9 cellular contexts compared by ENCODE assay signal in the genomic region with DNA sequence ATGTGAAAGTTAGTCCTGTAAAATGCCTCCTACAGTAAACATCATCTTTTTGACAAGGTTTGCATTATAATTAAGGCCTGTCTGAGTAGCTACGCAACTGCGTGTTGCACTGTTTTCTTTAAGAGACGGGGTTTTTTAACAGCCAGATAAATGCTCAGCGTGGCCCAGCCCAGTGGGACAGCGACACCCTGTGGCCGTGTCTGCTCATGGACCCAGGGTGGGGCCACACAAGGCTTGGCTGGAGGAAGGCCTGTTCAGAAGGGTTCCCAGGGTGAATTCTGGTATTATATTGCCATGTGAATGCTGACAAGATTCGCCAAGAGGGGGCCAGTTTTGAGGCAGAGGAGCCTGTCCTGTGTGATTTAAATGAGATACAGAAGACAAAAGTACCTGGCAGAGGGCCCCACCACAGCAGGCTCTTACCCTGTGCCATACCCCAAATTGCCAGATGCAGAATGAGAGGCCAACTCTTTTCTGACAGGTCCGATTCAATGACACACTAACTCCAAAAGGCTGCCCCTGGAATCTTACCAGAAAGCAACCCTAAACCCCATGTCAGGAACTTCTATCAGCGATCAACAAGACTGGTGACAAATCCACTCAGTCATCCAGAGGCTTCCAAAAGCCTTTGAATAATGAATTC.
A peak's percentile ranks its signal among the peaks of the same experiment; 100 is the strongest.
DNase-seq lines count a peak whose midpoint lies in the region; ATAC-seq, FAIRE-seq and TF ChIP-seq lines count a peak whose summit lies in the region.
"Had no signal": no experiment of that assay in that cellular context is flagged by ENCODE, and none has a peak within 500 bp of the region (broad histone marks: within the 10 kb centered on the region; RNA-seq: fewer than 3 reads in every experiment).

No MANE protein-coding gene starts in this region.

- BruUV-seq in HepG2 (replicated peaks; lab: Mats Ljungman, UMichigan): no TSS peak

- TF ChIP-seq POLR2A in GM12891 (IDR thresholded peaks at IDR 0.05; ENCODE audit: low read depth, low read length) (no peak), HepG2 (IDR thresholded peaks at IDR 0.05; ENCODE audit: insufficient read depth in 1 of 2, low read depth in 2 of 2, low read length in 2 of 2) (no peak), stomach (IDR thresholded peaks at IDR 0.05) (no peak)

- FAIRE-seq in GM12891 (lab: Jason Lieb, UNC) (no peak), HepG2 (lab: Jason Lieb, UNC) (peak; percentile 89)

- in situ Hi-C loops in brain microvascular endothelial cell (cut with HindIII; ENCODE audit: low pct_ligation_motif_present, low sequenced_read_pairs) (no loop called here), HepG2 (cut with HindIII; ENCODE audit: extremely low pct_ligation_motif_present, low pct_unique_long_range_greater_than_20kb) (loop anchor here (10.0 to 25.0 kb wide), 2 partner anchors 1321 to 1713 kb away; no protein-coding TSS in a partner anchor)

- no peak overlapping the region for H3K27ac ChIP-seq in 22Rv1
- H3K27ac ChIP-seq in brain microvascular endothelial cell: no peak overlapping the region
- H3K27ac ChIP-seq in HepG2 (ENCODE audit: extremely low read length, insufficient read depth, low read length): no peak overlapping the region
- H3K27ac ChIP-seq in stomach: no peak overlapping the region
- H3K27ac ChIP-seq: epithelial cell of prostate had no signal

- no peaks in the 10 kb centered on the region for H4K20me1 ChIP-seq in HepG2 (ENCODE audit: insufficient read depth, low read length)

- WGBS in HepG2 (ENCODE audit: low lambda C conversion rate): 15% methylated on average over 9 of the region's 9 CpGs
- 30 to 37% (median 34%) methylated on average over 9 of the region's 9 CpGs for WGBS in stomach, 5 donors

- no peak overlapping the region for H3K9ac ChIP-seq in HepG2 (ENCODE audit: insufficient read depth, low read depth, low read length)

- TF ChIP-seq RAD21 in HepG2 (CRISPR knock-in tag; IDR thresholded peaks at IDR 0.05): peak; percentile 84

- H3K36me3 ChIP-seq in brain microvascular endothelial cell (replicated peaks) (no peaks in the 10 kb centered on the region), HepG2 (replicated peaks in 1 of 2; ENCODE audit: control insufficient read depth in 1 of 2, insufficient read depth in 2 of 2, low read length in 2 of 2) (no peaks in the 10 kb centered on the region), stomach (no peaks in the 10 kb centered on the region)

- intact Hi-C loops in HepG2 (cut with micrococcal nuclease; ENCODE audit: unreplicated experiment) (loop anchor here (1.0 to 5.0 kb wide), 4 partner anchors 1312 to 1708 kb away; no protein-coding TSS in a partner anchor), stomach (cut with DNase I; ENCODE audit: low total_unique reads) (no loop called here)

- POLR2A ChIA-PET in HepG2 (lab: Yijun Ruan, JAX): no interaction called here

- H3K4me3 ChIP-seq in brain microvascular endothelial cell (ENCODE audit: low read depth, low read length) (no peak overlapping the region), HepG2 (replicated peaks in 1 of 3; ENCODE audit: insufficient read depth in 1 of 3, low read depth in 2 of 3, low read length in 3 of 3) (no peak overlapping the region), stomach (no peak overlapping the region)

- H3K4me1 ChIP-seq in HepG2 (ENCODE audit: insufficient read depth, low read length): no peaks in the 10 kb centered on the region
- no peaks in the 10 kb centered on the region for H3K4me1 ChIP-seq in stomach

- H3K9me3 ChIP-seq in HepG2 (ENCODE audit: low read length): no peaks in the 10 kb centered on the region
- peaks cover 0 to 5% (median 0%) of the 10 kb centered on the region in 4 donors for H3K9me3 ChIP-seq in stomach

- peak; percentile 33 for DNase-seq in GM12891 (ENCODE audit: insufficient read length, low spot score)
- DNase-seq in RPMI8226: peak; percentile 46
- DNase-seq in brain microvascular endothelial cell: peak; percentile 40
- DNase-seq in HepG2 (ENCODE audit: low spot score): peak; percentile 41
- peak; percentile 60 for DNase-seq in stomach
- no peak for DNase-seq in DMS79 (lab: John Stamatoyannopoulos, UW)

- no peaks in the 10 kb centered on the region for H3K79me2 ChIP-seq in HepG2 (ENCODE audit: insufficient read depth, low read length)

- no peak overlapping the region for H2AFZ ChIP-seq in HepG2 (ENCODE audit: low read length)

- H3K4me2 ChIP-seq in HepG2 (ENCODE audit: low read depth, low read length): no peak overlapping the region

- TF ChIP-seq EP300 in HepG2 (IDR thresholded peaks at IDR 0.05; ENCODE audit: low read depth in 2 of 2, low read length in 2 of 2) (no peak), HepG2 (CRISPR knock-in tag; IDR thresholded peaks at IDR 0.05; ENCODE audit: borderline replicate concordance) (no peak), stomach (IDR thresholded peaks at IDR 0.05) (no peak)

- ATAC-seq in HG03066 (IDR thresholded peaks at IDR 0.05; ENCODE audit: low read depth, unreplicated experiment) (peak; percentile 68), HepG2 (peak; percentile 97)

- CTCF ChIA-PET in HepG2 (lab: Yijun Ruan, JAX; ENCODE audit: low intra/inter-chr PET ratio, low total read pairs): interaction anchor here (0.6 to 1.9 kb wide), 8 partner anchors 138 to 1708 kb away, joined by 3 to 13 read pairs (median 4); no protein-coding TSS in a partner anchor

- no peaks in the 10 kb centered on the region for H3K27me3 ChIP-seq in brain microvascular endothelial cell (replicated peaks)
- no peaks in the 10 kb centered on the region; a peak in 2 of 5 replicates for H3K27me3 ChIP-seq in HepG2 (ENCODE audit: control insufficient read depth in 1 of 2, insufficient read depth in 2 of 2, low read length in 2 of 2)
- peaks cover 0 to 7% (median 0%) of the 10 kb centered on the region in 3 donors for H3K27me3 ChIP-seq in stomach

- TF ChIP-seq CTCF in 22Rv1 (IDR thresholded peaks at IDR 0.05) (peak; percentile 88), brain microvascular endothelial cell (IDR thresholded peaks at IDR 0.05; ENCODE audit: low read depth, low read length, missing control alignments) (peak; percentile 72), HepG2 (CRISPR knock-in tag; IDR thresholded peaks at IDR 0.05) (peak; percentile 78), stomach (IDR thresholded peaks at IDR 0.05) (peak in 5 of 7 experiments; percentile 39 to 66 (median 62))

TF ChIP-seq in GM12891, 5 proteins besides CTCF, POLR2A, EP300 and RAD21:
- TF ChIP-seq POU2F2 (IDR thresholded peaks at IDR 0.05; ENCODE audit: low read depth, low read length) (no peak), PAX5 (IDR thresholded peaks at IDR 0.05; ENCODE audit: insufficient read depth, low read length, severe bottlenecking) (no peak), TAF1 (IDR thresholded peaks at IDR 0.05; ENCODE audit: low read depth, low read length) (no peak), SPI1 (IDR thresholded peaks at IDR 0.05; ENCODE audit: low read depth, low read length) (no peak), POLR2AphosphoS5 (IDR thresholded peaks at IDR 0.05; ENCODE audit: low read depth, low read length) (no peak)

TF ChIP-seq in HepG2, 621 proteins besides CTCF, POLR2A, EP300 and RAD21 (continues in another document):
- TF ChIP-seq SNAI1 (CRISPR knock-in tag; IDR thresholded peaks at IDR 0.05; ENCODE audit: borderline replicate concordance) (no peak), STAT5B (CRISPR knock-in tag; IDR thresholded peaks at IDR 0.05) (no peak), NFKB2 (CRISPR knock-in tag; IDR thresholded peaks at IDR 0.05; ENCODE audit: borderline replicate concordance) (no peak; the same call in 1 of the 2 replicates), HNF4G (IDR thresholded peaks at IDR 0.05; ENCODE audit: borderline replicate concordance, low read depth, low read length) (no peak), HNF4G (CRISPR knock-in tag; IDR thresholded peaks at IDR 0.05; ENCODE audit: borderline replicate concordance, low read depth) (no peak), CENPT (CRISPR knock-in tag; IDR thresholded peaks at IDR 0.05; ENCODE audit: low read depth) (no peak), ZEB1 (IDR thresholded peaks at IDR 0.05; ENCODE audit: insufficient replicate concordance, low read depth) (no peak), ZNF496 (CRISPR knock-in tag; IDR thresholded peaks at IDR 0.05; ENCODE audit: insufficient replicate concordance) (no peak), KAT2B (IDR thresholded peaks at IDR 0.05; ENCODE audit: borderline replicate concordance, low read depth, low read length) (no peak), RBFOX2 (IDR thresholded peaks at IDR 0.05; ENCODE audit: low read depth, low read length) (no peak)
- TF ChIP-seq, protein P1, sequence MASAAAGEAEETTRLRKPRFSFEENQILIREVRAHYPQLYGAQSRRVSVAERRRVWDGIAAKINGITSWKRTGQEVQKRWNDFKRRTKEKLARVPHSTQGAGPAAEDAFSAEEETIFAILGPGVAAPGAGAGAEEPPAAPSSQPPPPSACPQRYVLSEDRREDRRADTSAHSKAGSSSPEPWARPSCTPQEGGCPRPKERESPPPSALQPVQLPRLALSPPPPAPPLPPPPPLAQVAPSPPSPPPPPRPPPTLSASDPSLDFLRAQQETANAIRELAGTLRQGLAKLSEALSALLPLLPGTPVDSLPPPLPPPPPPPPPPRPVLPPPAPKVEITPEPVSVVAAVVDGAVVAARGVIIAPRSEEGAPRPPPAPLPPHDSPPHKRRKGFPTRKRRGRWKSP (CRISPR knock-in tag; IDR thresholded peaks at IDR 0.05): no peak
- TF ChIP-seq, protein P2, sequence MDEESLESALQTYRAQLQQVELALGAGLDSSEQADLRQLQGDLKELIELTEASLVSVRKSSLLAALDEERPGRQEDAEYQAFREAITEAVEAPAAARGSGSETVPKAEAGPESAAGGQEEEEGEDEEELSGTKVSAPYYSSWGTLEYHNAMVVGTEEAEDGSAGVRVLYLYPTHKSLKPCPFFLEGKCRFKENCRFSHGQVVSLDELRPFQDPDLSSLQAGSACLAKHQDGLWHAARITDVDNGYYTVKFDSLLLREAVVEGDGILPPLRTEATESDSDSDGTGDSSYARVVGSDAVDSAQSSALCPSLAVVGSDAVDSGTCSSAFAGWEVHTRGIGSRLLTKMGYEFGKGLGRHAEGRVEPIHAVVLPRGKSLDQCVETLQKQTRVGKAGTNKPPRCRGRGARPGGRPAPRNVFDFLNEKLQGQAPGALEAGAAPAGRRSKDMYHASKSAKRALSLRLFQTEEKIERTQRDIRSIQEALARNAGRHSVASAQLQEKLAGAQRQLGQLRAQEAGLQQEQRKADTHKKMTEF (CRISPR knock-in tag; IDR thresholded peaks at IDR 0.05): no peak
- TF ChIP-seq, protein P3, sequence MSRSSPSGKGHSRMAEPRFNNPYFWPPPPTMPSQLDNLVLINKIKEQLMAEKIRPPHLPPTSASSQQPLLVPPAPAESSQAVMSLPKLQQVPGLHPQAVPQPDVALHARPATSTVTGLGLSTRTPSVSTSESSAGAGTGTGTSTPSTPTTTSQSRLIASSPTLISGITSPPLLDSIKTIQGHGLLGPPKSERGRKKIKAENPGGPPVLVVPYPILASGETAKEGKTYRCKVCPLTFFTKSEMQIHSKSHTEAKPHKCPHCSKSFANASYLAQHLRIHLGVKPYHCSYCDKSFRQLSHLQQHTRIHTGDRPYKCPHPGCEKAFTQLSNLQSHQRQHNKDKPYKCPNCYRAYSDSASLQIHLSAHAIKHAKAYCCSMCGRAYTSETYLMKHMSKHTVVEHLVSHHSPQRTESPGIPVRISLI (CRISPR knock-in tag; IDR thresholded peaks at IDR 0.05; ENCODE audit: borderline replicate concordance): 0 out of 2 replicates have a peak, but pooled peaks have one; percentile 16
